ENCODE assay signal across 2 cellular contexts in the genomic region with DNA sequence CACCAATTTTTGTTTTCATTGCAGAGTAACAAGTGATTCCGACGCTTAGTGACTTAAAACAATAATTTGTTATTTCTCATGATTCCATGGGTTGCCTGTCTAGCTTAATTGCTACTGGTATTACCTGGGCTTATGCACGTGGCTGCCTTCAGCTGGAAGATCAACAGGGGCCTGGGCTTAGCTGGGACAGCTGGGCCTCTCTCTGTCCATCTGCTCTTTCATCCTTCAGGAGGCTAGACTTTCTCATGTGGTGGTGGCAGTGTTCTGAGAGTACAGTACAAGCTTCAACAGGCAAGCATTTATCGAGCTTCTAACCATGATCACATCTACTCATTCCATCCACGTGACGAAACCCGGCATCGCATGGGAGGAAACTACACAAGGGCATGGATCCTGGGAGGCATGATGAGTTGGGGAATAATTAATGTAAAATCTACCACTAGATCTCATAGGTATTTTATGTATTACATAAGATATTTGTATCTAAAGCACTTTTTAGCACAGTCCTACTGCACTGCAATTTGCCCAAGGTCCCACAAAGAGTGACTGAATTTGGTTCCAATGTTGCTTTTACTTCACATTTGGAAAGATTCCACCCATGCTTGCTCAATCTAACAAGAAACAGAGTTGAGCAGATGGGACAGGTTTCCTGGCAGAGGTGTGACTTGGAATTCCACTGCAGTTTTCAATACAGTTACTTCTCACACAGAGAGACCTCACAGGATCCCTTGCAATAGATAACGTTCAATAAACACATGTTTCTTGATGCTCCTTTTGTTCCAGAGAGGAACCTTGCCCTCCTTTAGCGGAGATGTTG.
TF ChIP-seq lines count a peak whose summit lies in the region.

No MANE protein-coding gene starts in this region.

TF ChIP-seq in liver, 16 proteins besides CTCF, POLR2A, EP300 and RAD21:
- TF ChIP-seq TAF1 (conservative IDR thresholded peaks at IDR 0.05) (no peak), NR2F2 (IDR thresholded peaks at IDR 0.05) (no peak), RXRA (IDR thresholded peaks at IDR 0.05) (peak in 1 of 2 donors; percentile 71), EGR1 (IDR thresholded peaks at IDR 0.05; ENCODE audit: low read depth in 2 of 2) (peak in 1 of 2 donors; percentile 51), HNF4A (conservative IDR thresholded peaks at IDR 0.05) (peak; percentile 55 to 69), SP1 (IDR thresholded peaks at IDR 0.05) (no peak), FOXA1 (IDR thresholded peaks at IDR 0.05) (no peak), JUND (IDR thresholded peaks at IDR 0.05) (peak in 1 of 2 donors; percentile 41), YY1 (IDR thresholded peaks at IDR 0.05) (no peak), HNF4G (IDR thresholded peaks at IDR 0.05) (peak; percentile 9), FOXA2 (IDR thresholded peaks at IDR 0.05) (no peak), GABPA (IDR thresholded peaks at IDR 0.05 in 1 of 2, conservative IDR thresholded peaks at IDR 0.05 in 1 of 2) (no peak)
- TF ChIP-seq, protein P1, sequence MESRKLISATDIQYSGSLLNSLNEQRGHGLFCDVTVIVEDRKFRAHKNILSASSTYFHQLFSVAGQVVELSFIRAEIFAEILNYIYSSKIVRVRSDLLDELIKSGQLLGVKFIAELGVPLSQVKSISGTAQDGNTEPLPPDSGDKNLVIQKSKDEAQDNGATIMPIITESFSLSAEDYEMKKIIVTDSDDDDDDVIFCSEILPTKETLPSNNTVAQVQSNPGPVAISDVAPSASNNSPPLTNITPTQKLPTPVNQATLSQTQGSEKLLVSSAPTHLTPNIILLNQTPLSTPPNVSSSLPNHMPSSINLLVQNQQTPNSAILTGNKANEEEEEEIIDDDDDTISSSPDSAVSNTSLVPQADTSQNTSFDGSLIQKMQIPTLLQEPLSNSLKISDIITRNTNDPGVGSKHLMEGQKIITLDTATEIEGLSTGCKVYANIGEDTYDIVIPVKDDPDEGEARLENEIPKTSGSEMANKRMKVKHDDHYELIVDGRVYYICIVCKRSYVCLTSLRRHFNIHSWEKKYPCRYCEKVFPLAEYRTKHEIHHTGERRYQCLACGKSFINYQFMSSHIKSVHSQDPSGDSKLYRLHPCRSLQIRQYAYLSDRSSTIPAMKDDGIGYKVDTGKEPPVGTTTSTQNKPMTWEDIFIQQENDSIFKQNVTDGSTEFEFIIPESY (IDR thresholded peaks at IDR 0.05), result peak; percentile 60
- TF ChIP-seq, protein P2, sequence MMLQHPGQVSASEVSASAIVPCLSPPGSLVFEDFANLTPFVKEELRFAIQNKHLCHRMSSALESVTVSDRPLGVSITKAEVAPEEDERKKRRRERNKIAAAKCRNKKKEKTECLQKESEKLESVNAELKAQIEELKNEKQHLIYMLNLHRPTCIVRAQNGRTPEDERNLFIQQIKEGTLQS (IDR thresholded peaks at IDR 0.05), result no peak
- TF ChIP-seq, protein P3, sequence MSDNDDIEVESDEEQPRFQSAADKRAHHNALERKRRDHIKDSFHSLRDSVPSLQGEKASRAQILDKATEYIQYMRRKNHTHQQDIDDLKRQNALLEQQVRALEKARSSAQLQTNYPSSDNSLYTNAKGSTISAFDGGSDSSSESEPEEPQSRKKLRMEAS (IDR thresholded peaks at IDR 0.05), result peak; percentile 79
- TF ChIP-seq, protein P4, sequence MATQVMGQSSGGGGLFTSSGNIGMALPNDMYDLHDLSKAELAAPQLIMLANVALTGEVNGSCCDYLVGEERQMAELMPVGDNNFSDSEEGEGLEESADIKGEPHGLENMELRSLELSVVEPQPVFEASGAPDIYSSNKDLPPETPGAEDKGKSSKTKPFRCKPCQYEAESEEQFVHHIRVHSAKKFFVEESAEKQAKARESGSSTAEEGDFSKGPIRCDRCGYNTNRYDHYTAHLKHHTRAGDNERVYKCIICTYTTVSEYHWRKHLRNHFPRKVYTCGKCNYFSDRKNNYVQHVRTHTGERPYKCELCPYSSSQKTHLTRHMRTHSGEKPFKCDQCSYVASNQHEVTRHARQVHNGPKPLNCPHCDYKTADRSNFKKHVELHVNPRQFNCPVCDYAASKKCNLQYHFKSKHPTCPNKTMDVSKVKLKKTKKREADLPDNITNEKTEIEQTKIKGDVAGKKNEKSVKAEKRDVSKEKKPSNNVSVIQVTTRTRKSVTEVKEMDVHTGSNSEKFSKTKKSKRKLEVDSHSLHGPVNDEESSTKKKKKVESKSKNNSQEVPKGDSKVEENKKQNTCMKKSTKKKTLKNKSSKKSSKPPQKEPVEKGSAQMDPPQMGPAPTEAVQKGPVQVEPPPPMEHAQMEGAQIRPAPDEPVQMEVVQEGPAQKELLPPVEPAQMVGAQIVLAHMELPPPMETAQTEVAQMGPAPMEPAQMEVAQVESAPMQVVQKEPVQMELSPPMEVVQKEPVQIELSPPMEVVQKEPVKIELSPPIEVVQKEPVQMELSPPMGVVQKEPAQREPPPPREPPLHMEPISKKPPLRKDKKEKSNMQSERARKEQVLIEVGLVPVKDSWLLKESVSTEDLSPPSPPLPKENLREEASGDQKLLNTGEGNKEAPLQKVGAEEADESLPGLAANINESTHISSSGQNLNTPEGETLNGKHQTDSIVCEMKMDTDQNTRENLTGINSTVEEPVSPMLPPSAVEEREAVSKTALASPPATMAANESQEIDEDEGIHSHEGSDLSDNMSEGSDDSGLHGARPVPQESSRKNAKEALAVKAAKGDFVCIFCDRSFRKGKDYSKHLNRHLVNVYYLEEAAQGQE (IDR thresholded peaks at IDR 0.05), result no peak

TF ChIP-seq in HepG2, 621 proteins besides CTCF, POLR2A, EP300 and RAD21:
- no peak for TF ChIP-seq HOXA3 (CRISPR knock-in tag; IDR thresholded peaks at IDR 0.05)
- no peak for TF ChIP-seq ZSCAN9 (CRISPR knock-in tag; IDR thresholded peaks at IDR 0.05; ENCODE audit: borderline replicate concordance)
- no peak for TF ChIP-seq SMARCC2 (IDR thresholded peaks at IDR 0.05)
